ENCODE assay signal across 23 cellular contexts in the genomic region with DNA sequence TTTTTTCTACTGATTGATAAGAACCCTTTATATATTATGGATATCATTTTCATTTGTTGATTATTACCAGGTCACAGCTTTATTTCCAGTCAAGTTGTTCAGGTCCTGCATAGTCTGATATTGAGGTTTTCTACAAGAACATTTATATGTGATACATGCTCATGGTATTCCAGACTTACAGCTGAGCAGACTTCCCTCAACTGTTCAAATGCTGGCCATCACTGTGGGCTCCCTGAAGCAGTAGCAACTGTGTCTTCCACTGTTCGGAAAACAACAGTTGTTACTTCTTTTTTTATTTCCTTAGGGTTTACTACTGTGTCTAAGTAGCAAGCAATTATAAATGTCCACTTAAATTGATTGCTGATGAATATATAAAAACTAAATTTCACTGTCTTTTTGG.
"Had no signal": no experiment of that assay in that cellular context is flagged by ENCODE, and none has a peak within 500 bp of the region (broad histone marks: within the 10 kb centered on the region; RNA-seq: fewer than 3 reads in every experiment).

No MANE protein-coding gene starts in this region.

- DNase-seq: activated B cell treated with CpG ODN at 0.5 μM for 24 hours; activated CD4-positive, alpha-beta memory T cell treated with anti-CD3 and anti-CD28 coated beads for 36 hours; activated CD4-positive, alpha-beta T cell treated with anti-CD3 and anti-CD28 coated beads for 4 hours; activated naive CD4-positive, alpha-beta T cell treated with Interleukin-2 at 50 U/mL for 16 hours; activated naive CD8-positive, alpha-beta T cell treated with anti-CD3 and anti-CD28 coated beads, Interleukin-2, amount 10 ng/mL, durations not matched to agents 7 days and 5 days; anterior cingulate cortex; brain microvascular endothelial cell; central memory CD4-positive, alpha-beta T cell; effector CD4-positive, alpha-beta T cell; kidney glomerular epithelial cell; nephron progenitor cell; nucleus accumbens; retina; small intestine; stimulated activated CD4-positive, alpha-beta T cell treated with anti-CD3 and anti-CD28 coated beads, Interleukin-15, amount 100 ng/mL, for 24 hours; stimulated activated CD4-positive, alpha-beta T cell treated with anti-CD3 and anti-CD28 coated beads, Interleukin-2, amount 100 ng/mL, for 48 hours; SW 1271; upper lobe of left lung had no signal

- H3K4me3 Mint-ChIP-seq: activated B cell treated with CpG ODN at 0.5 μM for 24 hours; activated CD4-positive, alpha-beta memory T cell treated with anti-CD3 and anti-CD28 coated beads for 36 hours; activated naive CD8-positive, alpha-beta T cell treated with anti-CD3 and anti-CD28 coated beads, Interleukin-2, amount 10 ng/mL, durations not matched to agents 7 days and 5 days; memory B cell; nephron progenitor cell; T-helper 2 cell treated with Interferon-gamma antibody and Interleukin-4, amounts not matched to agents 5 μg/mL and 100 μg/mL, for 36 hours had no signal

- H3K4me1 ChIP-seq: upper lobe of left lung had no signal

- H3K27me3 Mint-ChIP-seq: activated B cell treated with CpG ODN at 0.5 μM for 24 hours; activated CD4-positive, alpha-beta memory T cell treated with anti-CD3 and anti-CD28 coated beads for 36 hours; activated naive CD8-positive, alpha-beta T cell treated with anti-CD3 and anti-CD28 coated beads, Interleukin-2, amount 10 ng/mL, durations not matched to agents 7 days and 5 days; memory B cell had no signal

- H3K27me3 ChIP-seq: brain microvascular endothelial cell, upper lobe of left lung had no signal

- H3K27ac Mint-ChIP-seq: activated CD4-positive, alpha-beta memory T cell treated with anti-CD3 and anti-CD28 coated beads for 36 hours; activated naive CD8-positive, alpha-beta T cell treated with anti-CD3 and anti-CD28 coated beads, Interleukin-2, amount 10 ng/mL, durations not matched to agents 7 days and 5 days; activated T-helper 2 cell treated with anti-CD3 and anti-CD28 coated beads, Interferon-gamma antibody, Interleukin-2, Interleukin-4, amounts not matched to agents 10 μg/mL and 5 μg/mL and 100 μg/mL, durations not matched to agents 14 hours and 24 hours and 36 hours; T-helper 2 cell treated with Interferon-gamma antibody and Interleukin-4, amounts not matched to agents 5 μg/mL and 100 μg/mL, for 36 hours had no signal

- H3K9me3 ChIP-seq: thoracic aorta, upper lobe of left lung had no signal

- H3K27ac ChIP-seq: brain microvascular endothelial cell, coronary artery, thoracic aorta, upper lobe of left lung had no signal

- H3K9me3 Mint-ChIP-seq: activated B cell treated with CpG ODN at 0.5 μM for 24 hours; activated CD4-positive, alpha-beta memory T cell treated with anti-CD3 and anti-CD28 coated beads for 36 hours; activated naive CD8-positive, alpha-beta T cell treated with anti-CD3 and anti-CD28 coated beads, Interleukin-2, amount 10 ng/mL, durations not matched to agents 7 days and 5 days; memory B cell; T-helper 2 cell treated with Interferon-gamma antibody and Interleukin-4, amounts not matched to agents 5 μg/mL and 100 μg/mL, for 36 hours had no signal

- H3K4me3 ChIP-seq: coronary artery, thoracic aorta, upper lobe of left lung had no signal
